In the genomic region with DNA sequence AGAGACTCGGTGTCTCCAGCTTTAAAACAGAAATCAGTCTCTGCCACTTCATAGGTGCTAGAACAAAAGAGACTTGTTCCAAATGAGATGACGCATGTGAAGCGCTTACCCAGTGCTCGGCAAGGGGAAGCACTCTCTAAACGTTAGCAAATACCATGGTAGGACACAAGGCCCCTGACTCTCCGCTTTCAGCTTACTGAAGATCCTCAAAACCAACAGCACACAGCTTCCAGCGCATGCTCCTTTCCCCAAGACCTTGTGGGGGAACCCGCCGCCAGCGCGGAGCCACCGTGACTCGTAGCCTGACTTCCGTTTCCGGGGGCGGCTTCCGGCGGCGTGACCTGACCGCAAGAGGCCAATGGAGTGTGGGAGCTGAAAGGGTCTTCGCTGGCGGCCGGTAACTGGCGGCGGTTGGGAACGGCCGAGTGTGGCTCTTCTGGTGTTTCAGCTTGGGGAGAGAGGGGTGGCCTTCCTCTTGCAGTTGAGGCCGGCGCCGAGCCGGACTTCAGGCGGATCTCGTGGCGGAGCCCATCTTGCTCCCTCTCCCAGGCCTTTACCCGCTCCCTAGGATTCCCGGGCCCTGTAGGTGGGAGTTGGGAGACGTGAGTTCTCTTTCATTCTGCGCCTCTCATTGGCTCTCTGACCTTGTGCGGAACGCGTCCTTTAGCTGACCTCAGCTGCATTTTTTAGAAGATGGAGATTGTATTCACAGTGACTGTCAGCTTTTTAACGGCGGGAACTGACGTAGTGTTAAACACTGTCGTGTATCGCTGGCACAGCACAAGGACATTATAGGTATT, we compare ENCODE assay signal across 2 cellular contexts.
TF ChIP-seq lines count a peak whose summit lies in the region.

A gene with protein sequence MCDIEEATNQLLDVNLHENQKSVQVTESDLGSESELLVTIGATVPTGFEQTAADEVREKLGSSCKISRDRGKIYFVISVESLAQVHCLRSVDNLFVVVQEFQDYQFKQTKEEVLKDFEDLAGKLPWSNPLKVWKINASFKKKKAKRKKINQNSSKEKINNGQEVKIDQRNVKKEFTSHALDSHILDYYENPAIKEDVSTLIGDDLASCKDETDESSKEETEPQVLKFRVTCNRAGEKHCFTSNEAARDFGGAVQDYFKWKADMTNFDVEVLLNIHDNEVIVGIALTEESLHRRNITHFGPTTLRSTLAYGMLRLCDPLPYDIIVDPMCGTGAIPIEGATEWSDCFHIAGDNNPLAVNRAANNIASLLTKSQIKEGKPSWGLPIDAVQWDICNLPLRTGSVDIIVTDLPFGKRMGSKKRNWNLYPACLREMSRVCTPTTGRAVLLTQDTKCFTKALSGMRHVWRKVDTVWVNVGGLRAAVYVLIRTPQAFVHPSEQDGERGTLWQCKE (plus strand): TSS at position 324 of the 800 bp plus-strand sequence. CDS start 2,015 bp downstream, outside the sequence.

TF ChIP-seq in HEK293, 187 proteins besides CTCF, POLR2A, EP300 and RAD21 (continued from another document and continues in another):
- TF ChIP-seq ZNF785 (tag by site-specific recombination; IDR thresholded peaks at IDR 0.05) (no peak), ZNF335 (tag by site-specific recombination; conservative IDR thresholded peaks at IDR 0.05) (peak; percentile 89), SP3 (tag by site-specific recombination; IDR thresholded peaks at IDR 0.05) (peak; percentile 85), ZFP69B (tag by site-specific recombination; IDR thresholded peaks at IDR 0.05) (peak; percentile 49; the same call in 1 of the 2 replicates), ZNF146 (tag by site-specific recombination; IDR thresholded peaks at IDR 0.05) (0 out of 2 replicates have a peak, but pooled peaks have one; percentile 3), OVOL3 (tag by site-specific recombination; IDR thresholded peaks at IDR 0.05) (peak; percentile 55; the same call in 1 of the 2 replicates), ZNF138 (tag by site-specific recombination; IDR thresholded peaks at IDR 0.05; ENCODE audit: borderline replicate concordance) (no peak), ZNF76 (tag by site-specific recombination; IDR thresholded peaks at IDR 0.05; ENCODE audit: borderline replicate concordance, low read depth) (peak; percentile 89), FEZF1 (tag by site-specific recombination; IDR thresholded peaks at IDR 0.05) (peak; percentile 47; the same call in 1 of the 2 replicates), ZNF114 (tag by site-specific recombination; IDR thresholded peaks at IDR 0.05) (no peak), ZXDB (tag by site-specific recombination; IDR thresholded peaks at IDR 0.05) (peak; percentile 96), ZNF610 (tag by site-specific recombination; IDR thresholded peaks at IDR 0.05; ENCODE audit: borderline replicate concordance) (0 out of 2 replicates have a peak, but pooled peaks have one; percentile 81), SCRT2 (tag by site-specific recombination; IDR thresholded peaks at IDR 0.05) (0 out of 2 replicates have a peak, but pooled peaks have one; percentile 24), ZNF24 (tag by site-specific recombination; IDR thresholded peaks at IDR 0.05) (no peak; the same call in 1 of the 2 replicates), BCL11B (tag by site-specific recombination; IDR thresholded peaks at IDR 0.05; ENCODE audit: low read depth) (peak; percentile 67), TRIM28 (IDR thresholded peaks at IDR 0.05; ENCODE audit: borderline replicate concordance, low read length) (peak; percentile 64; the same call in 1 of the 2 replicates), MZF1 (tag by site-specific recombination; IDR thresholded peaks at IDR 0.05; ENCODE audit: borderline replicate concordance) (peak; percentile 65; the same call in 1 of the 2 replicates), KLF10 (tag by site-specific recombination; IDR thresholded peaks at IDR 0.05) (0 out of 2 replicates have a peak, but pooled peaks have one; percentile 44), YY2 (tag by site-specific recombination; IDR thresholded peaks at IDR 0.05) (peak; percentile 80), ZSCAN30 (tag by site-specific recombination; IDR thresholded peaks at IDR 0.05) (peak; percentile 51; the same call in 1 of the 2 replicates), ZIC2 (tag by site-specific recombination; IDR thresholded peaks at IDR 0.05) (peak; percentile 45; the same call in 1 of the 2 replicates)
- TF ChIP-seq, protein P1, sequence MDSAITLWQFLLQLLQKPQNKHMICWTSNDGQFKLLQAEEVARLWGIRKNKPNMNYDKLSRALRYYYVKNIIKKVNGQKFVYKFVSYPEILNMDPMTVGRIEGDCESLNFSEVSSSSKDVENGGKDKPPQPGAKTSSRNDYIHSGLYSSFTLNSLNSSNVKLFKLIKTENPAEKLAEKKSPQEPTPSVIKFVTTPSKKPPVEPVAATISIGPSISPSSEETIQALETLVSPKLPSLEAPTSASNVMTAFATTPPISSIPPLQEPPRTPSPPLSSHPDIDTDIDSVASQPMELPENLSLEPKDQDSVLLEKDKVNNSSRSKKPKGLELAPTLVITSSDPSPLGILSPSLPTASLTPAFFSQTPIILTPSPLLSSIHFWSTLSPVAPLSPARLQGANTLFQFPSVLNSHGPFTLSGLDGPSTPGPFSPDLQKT (IDR thresholded peaks at IDR 0.05; ENCODE audit: borderline replicate concordance, low read depth, low read length), result peak; percentile 57; the same call in 1 of the 2 replicates
- TF ChIP-seq, protein P2, sequence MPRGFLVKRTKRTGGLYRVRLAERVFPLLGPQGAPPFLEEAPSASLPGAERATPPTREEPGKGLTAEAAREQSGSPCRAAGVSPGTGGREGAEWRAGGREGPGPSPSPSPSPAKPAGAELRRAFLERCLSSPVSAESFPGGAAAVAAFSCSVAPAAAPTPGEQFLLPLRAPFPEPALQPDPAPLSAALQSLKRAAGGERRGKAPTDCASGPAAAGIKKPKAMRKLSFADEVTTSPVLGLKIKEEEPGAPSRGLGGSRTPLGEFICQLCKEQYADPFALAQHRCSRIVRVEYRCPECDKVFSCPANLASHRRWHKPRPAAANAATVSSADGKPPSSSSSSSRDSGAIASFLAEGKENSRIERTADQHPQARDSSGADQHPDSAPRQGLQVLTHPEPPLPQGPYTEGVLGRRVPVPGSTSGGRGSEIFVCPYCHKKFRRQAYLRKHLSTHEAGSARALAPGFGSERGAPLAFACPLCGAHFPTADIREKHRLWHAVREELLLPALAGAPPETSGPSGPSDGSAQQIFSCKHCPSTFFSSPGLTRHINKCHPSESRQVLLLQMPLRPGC (tag by site-specific recombination; IDR thresholded peaks at IDR 0.05), result 0 out of 2 replicates have a peak, but pooled peaks have one; percentile 39
- TF ChIP-seq, protein P3, sequence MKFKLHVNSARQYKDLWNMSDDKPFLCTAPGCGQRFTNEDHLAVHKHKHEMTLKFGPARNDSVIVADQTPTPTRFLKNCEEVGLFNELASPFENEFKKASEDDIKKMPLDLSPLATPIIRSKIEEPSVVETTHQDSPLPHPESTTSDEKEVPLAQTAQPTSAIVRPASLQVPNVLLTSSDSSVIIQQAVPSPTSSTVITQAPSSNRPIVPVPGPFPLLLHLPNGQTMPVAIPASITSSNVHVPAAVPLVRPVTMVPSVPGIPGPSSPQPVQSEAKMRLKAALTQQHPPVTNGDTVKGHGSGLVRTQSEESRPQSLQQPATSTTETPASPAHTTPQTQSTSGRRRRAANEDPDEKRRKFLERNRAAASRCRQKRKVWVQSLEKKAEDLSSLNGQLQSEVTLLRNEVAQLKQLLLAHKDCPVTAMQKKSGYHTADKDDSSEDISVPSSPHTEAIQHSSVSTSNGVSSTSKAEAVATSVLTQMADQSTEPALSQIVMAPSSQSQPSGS (tag by site-specific recombination; IDR thresholded peaks at IDR 0.05; ENCODE audit: low read depth), result peak; percentile 48
- TF ChIP-seq, protein P4, sequence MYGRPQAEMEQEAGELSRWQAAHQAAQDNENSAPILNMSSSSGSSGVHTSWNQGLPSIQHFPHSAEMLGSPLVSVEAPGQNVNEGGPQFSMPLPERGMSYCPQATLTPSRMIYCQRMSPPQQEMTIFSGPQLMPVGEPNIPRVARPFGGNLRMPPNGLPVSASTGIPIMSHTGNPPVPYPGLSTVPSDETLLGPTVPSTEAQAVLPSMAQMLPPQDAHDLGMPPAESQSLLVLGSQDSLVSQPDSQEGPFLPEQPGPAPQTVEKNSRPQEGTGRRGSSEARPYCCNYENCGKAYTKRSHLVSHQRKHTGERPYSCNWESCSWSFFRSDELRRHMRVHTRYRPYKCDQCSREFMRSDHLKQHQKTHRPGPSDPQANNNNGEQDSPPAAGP (tag by site-specific recombination; IDR thresholded peaks at IDR 0.05), result peak; percentile 81

TF ChIP-seq in SK-N-SH, 30 proteins besides CTCF, POLR2A, EP300 and RAD21 (continued from another document):
- TF ChIP-seq, protein P5, sequence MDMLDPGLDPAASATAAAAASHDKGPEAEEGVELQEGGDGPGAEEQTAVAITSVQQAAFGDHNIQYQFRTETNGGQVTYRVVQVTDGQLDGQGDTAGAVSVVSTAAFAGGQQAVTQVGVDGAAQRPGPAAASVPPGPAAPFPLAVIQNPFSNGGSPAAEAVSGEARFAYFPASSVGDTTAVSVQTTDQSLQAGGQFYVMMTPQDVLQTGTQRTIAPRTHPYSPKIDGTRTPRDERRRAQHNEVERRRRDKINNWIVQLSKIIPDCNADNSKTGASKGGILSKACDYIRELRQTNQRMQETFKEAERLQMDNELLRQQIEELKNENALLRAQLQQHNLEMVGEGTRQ (IDR thresholded peaks at IDR 0.05; ENCODE audit: borderline replicate concordance, low read depth, low read length), result 0 out of 2 replicates have a peak, but pooled peaks have one; percentile 23
- TF ChIP-seq SMC3 (IDR thresholded peaks at IDR 0.05; ENCODE audit: low read depth, low read length) (no peak), JUND (IDR thresholded peaks at IDR 0.05) (no peak), GATA2 (CRISPR knock-in tag; IDR thresholded peaks at IDR 0.05) (no peak), FOXM1 (IDR thresholded peaks at IDR 0.05; ENCODE audit: low read depth) (no peak), FOSL2 (IDR thresholded peaks at IDR 0.05; ENCODE audit: borderline replicate concordance, low read depth) (peak; percentile 16; the same call in 1 of the 2 replicates)
- TF ChIP-seq, protein P6, sequence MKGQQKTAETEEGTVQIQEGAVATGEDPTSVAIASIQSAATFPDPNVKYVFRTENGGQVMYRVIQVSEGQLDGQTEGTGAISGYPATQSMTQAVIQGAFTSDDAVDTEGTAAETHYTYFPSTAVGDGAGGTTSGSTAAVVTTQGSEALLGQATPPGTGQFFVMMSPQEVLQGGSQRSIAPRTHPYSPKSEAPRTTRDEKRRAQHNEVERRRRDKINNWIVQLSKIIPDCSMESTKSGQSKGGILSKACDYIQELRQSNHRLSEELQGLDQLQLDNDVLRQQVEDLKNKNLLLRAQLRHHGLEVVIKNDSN (IDR thresholded peaks at IDR 0.05; ENCODE audit: borderline replicate concordance, low read depth), result peak; percentile 81
